1 cellular context compared by ENCODE assay signal in the genomic region with DNA sequence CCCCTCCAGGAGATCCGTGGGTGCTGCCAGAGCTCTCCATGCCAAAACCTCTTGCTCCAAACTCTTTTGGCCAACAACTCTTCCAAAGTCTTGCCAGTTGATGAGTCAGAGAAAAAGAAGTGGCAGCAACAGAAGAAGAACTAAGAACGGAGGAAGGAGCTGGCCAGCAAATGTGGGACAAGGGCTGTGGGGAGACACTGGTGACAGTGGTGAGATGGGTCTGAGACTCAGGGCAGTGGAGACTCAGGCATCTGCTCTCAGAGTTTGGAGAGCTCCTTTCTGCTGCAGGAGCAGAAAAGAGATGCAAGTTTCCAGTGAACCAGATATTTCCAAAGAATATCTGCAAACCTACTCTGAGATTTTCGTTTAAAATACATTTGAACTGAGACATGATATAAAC.
A peak's percentile ranks its signal among the peaks of the same experiment; 100 is the strongest.
TF ChIP-seq lines count a peak whose summit lies in the region.

No MANE protein-coding gene starts in this region.

TF ChIP-seq in HEK293, 187 proteins besides CTCF, POLR2A, EP300 and RAD21 (continued from another document):
- TF ChIP-seq, protein P1, sequence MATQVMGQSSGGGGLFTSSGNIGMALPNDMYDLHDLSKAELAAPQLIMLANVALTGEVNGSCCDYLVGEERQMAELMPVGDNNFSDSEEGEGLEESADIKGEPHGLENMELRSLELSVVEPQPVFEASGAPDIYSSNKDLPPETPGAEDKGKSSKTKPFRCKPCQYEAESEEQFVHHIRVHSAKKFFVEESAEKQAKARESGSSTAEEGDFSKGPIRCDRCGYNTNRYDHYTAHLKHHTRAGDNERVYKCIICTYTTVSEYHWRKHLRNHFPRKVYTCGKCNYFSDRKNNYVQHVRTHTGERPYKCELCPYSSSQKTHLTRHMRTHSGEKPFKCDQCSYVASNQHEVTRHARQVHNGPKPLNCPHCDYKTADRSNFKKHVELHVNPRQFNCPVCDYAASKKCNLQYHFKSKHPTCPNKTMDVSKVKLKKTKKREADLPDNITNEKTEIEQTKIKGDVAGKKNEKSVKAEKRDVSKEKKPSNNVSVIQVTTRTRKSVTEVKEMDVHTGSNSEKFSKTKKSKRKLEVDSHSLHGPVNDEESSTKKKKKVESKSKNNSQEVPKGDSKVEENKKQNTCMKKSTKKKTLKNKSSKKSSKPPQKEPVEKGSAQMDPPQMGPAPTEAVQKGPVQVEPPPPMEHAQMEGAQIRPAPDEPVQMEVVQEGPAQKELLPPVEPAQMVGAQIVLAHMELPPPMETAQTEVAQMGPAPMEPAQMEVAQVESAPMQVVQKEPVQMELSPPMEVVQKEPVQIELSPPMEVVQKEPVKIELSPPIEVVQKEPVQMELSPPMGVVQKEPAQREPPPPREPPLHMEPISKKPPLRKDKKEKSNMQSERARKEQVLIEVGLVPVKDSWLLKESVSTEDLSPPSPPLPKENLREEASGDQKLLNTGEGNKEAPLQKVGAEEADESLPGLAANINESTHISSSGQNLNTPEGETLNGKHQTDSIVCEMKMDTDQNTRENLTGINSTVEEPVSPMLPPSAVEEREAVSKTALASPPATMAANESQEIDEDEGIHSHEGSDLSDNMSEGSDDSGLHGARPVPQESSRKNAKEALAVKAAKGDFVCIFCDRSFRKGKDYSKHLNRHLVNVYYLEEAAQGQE (tag by site-specific recombination; IDR thresholded peaks at IDR 0.05), result peak; percentile 63
